18 cellular contexts compared by ENCODE assay signal in the genomic region with DNA sequence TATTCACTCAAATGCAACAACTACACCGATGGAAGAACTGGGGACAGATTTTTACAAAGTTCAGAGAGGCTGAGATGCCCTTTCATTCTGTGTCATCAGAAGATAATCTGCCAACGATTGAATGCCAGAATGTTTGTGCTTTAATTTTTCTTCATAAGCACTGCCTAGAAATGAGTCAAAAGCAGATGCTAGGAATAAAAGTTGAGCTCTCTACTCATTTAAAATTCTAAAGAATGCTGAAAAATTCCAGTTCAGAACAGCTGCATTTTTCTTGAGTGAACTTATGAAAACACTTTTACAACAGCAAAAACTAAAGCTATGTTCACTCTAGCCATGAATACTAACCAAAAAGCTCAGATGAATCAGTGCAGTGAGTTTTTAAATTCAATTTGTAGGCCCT. TPM values are rescaled to one million over a fixed set of nuclear protein-coding genes. Genes with fewer than 3 reads are reported as not detected.
A peak's percentile ranks its signal among the peaks of the same experiment; 100 is the strongest.
DNase-seq lines count a peak whose midpoint lies in the region; ATAC-seq and TF ChIP-seq lines count a peak whose summit lies in the region.
"Had no signal": no experiment of that assay in that cellular context is flagged by ENCODE, and none has a peak within 500 bp of the region (broad histone marks: within the 10 kb centered on the region; RNA-seq: fewer than 3 reads in every experiment).

No MANE protein-coding gene starts in this region.

- H3K27me3 Mint-ChIP-seq in activated CD8-positive, alpha-beta T cell treated with anti-CD3 and anti-CD28 coated beads for 36 hours, result no peaks in the 10 kb centered on the region
- no peaks in the 10 kb centered on the region for H3K27me3 Mint-ChIP-seq in neural progenitor cell (ENCODE audit: insufficient read depth, low read depth)
- H3K27me3 Mint-ChIP-seq: IgD-negative memory B cell had no signal

- H3K9me3 Mint-ChIP-seq in activated CD8-positive, alpha-beta T cell treated with anti-CD3 and anti-CD28 coated beads for 36 hours, result no peaks in the 10 kb centered on the region
- no peaks in the 10 kb centered on the region for H3K9me3 Mint-ChIP-seq in neural progenitor cell
- H3K9me3 Mint-ChIP-seq: IgD-negative memory B cell had no signal

- H3K79me2 ChIP-seq in fibroblast of lung (ENCODE audit: control insufficient read depth, insufficient read depth, low read length), result no peaks in the 10 kb centered on the region
- H3K79me2 ChIP-seq in neural progenitor cell (ENCODE audit: low read depth), result no peaks in the 10 kb centered on the region

- H3K4me3 Mint-ChIP-seq in activated CD8-positive, alpha-beta T cell treated with anti-CD3 and anti-CD28 coated beads for 36 hours, result no peak overlapping the region
- H3K4me3 Mint-ChIP-seq in neural progenitor cell, result no peak overlapping the region
- H3K4me3 Mint-ChIP-seq: IgD-negative memory B cell had no signal

- no peak for DNase-seq in left ventricle myocardium inferior
- DNase-seq in Right ventricle myocardium inferior (ENCODE audit: missing footprints), result no peak
- DNase-seq in activated CD8-positive, alpha-beta T cell treated with anti-CD3 and anti-CD28 coated beads for 36 hours, result no peak
- peak; percentile 31 to 63 for DNase-seq in fibroblast of lung (ENCODE audit: low read depth in 2 of 2)
- DNase-seq in thoracic aorta (ENCODE audit: low spot score), result no peak
- DNase-seq in NCI-H82 treated with DMSO at 0.1 percent for 48 hours (lab: John Stamatoyannopoulos, UW; ENCODE audit: unreplicated experiment), result no peak
- DNase-seq in mucosa of gallbladder (ENCODE audit: low spot score), result no peak
- DNase-seq in neural progenitor cell (ENCODE audit: low spot score), result no peak
- DNase-seq: activated CD4-positive, alpha-beta T cell treated with anti-CD3 and anti-CD28 coated beads, Interleukin-2, amount 50 U/mL, for 48 hours; BE2C; DND-41; midbrain; NCI-H1105 treated with DMSO at 0.1 percent for 48 hours; NCI-H510A; PC-9; stimulated activated CD4-positive, alpha-beta T cell treated with anti-CD3 and anti-CD28 coated beads, Interleukin-2, amount 100 ng/mL, for 24 hours had no signal

- H3K27ac ChIP-seq in left ventricle myocardium inferior (replicated peaks), result peak overlapping the region; percentile 18
- peak overlapping the region; percentile 37 for H3K27ac ChIP-seq in fibroblast of lung (ENCODE audit: insufficient read depth, low read length)
- peak overlapping the region; percentile 27 to 47 for H3K27ac ChIP-seq in thoracic aorta
- H3K27ac ChIP-seq in neural progenitor cell, result no peak overlapping the region
- H3K27ac ChIP-seq: PC-9, vagina had no signal

- peaks cover 23% of the 10 kb centered on the region for H3K4me1 Mint-ChIP-seq in activated CD8-positive, alpha-beta T cell treated with anti-CD3 and anti-CD28 coated beads for 36 hours (ENCODE audit: low read depth)
- H3K4me1 Mint-ChIP-seq in neural progenitor cell, result no peaks in the 10 kb centered on the region

- no peaks in the 10 kb centered on the region for H3K27me3 ChIP-seq in left ventricle myocardium inferior (ENCODE audit: low read depth)
- no peaks in the 10 kb centered on the region for H3K27me3 ChIP-seq in fibroblast of lung (ENCODE audit: control insufficient read depth, insufficient read depth, low read length)
- H3K27me3 ChIP-seq in thoracic aorta (replicated peaks; ENCODE audit: insufficient read depth), result no peaks in the 10 kb centered on the region
- peaks cover 12% of the 10 kb centered on the region for H3K27me3 ChIP-seq in neural progenitor cell
- H3K27me3 ChIP-seq: BE2C, vagina had no signal

- H4K20me1 ChIP-seq in fibroblast of lung (ENCODE audit: control insufficient read depth, extremely low read depth, insufficient read depth, low read length) (no peaks in the 10 kb centered on the region), neural progenitor cell (ENCODE audit: low read depth) (no peaks in the 10 kb centered on the region)

- H3K36me3 ChIP-seq in left ventricle myocardium inferior (peaks cover 38% of the 10 kb centered on the region), fibroblast of lung (ENCODE audit: control insufficient read depth, insufficient read depth, low read length) (peaks cover 2% of the 10 kb centered on the region), thoracic aorta (no peaks in the 10 kb centered on the region), neural progenitor cell (no peaks in the 10 kb centered on the region)

- peak overlapping the region; percentile 49 for H3K4me2 ChIP-seq in fibroblast of lung (ENCODE audit: extremely low read depth, insufficient read depth, low read length)
- H3K4me2 ChIP-seq in neural progenitor cell, result no peak overlapping the region
- H3K4me2 ChIP-seq: PC-9 had no signal

- H3K9me3 ChIP-seq in left ventricle myocardium inferior (replicated peaks) (no peaks in the 10 kb centered on the region), fibroblast of lung (ENCODE audit: control insufficient read depth, insufficient read depth, low read depth, low read length) (no peaks in the 10 kb centered on the region), thoracic aorta (no peaks in the 10 kb centered on the region), neural progenitor cell (ENCODE audit: low read depth) (no peaks in the 10 kb centered on the region)
- H3K9me3 ChIP-seq: BE2C, vagina had no signal

- TF ChIP-seq CTCF in left ventricle myocardium inferior (IDR thresholded peaks at IDR 0.05; ENCODE audit: borderline replicate concordance) (no peak), fibroblast of lung (conservative IDR thresholded peaks at IDR 0.05 in 1 of 2, IDR thresholded peaks at IDR 0.05 in 1 of 2; ENCODE audit: low read depth in 1 of 2, low read length in 2 of 2) (no peak), thoracic aorta (IDR thresholded peaks at IDR 0.05) (no peak), neural progenitor cell (IDR thresholded peaks at IDR 0.05) (no peak)
- no peak for TF ChIP-seq CTCF in activated CD8-positive, alpha-beta T cell treated with anti-CD3 and anti-CD28 coated beads for 36 hours (IDR thresholded peaks at IDR 0.05)

- H3K27ac Mint-ChIP-seq in activated CD8-positive, alpha-beta T cell treated with anti-CD3 and anti-CD28 coated beads for 36 hours, result peak overlapping the region; percentile 69
- H3K27ac Mint-ChIP-seq in neural progenitor cell, result no peak overlapping the region
- H3K27ac Mint-ChIP-seq: IgD-negative memory B cell had no signal

- H3F3A ChIP-seq in neural progenitor cell (ENCODE audit: low read depth), result peaks cover 15% of the 10 kb centered on the region

- POLR2A ChIA-PET in activated CD8-positive, alpha-beta T cell treated with anti-CD3 and anti-CD28 coated beads for 36 hours (lab: Charles Lee), result interaction anchor here (1.6 kb wide), 1 partner anchor 20 kb away, joined by 5 read pairs; no protein-coding TSS in a partner anchor

- intact Hi-C loops in left ventricle myocardium inferior (cut with micrococcal nuclease), result no loop called here
- intact Hi-C loops in Right ventricle myocardium inferior (cut with DNase I), result no loop called here
- intact Hi-C loops in activated CD8-positive, alpha-beta T cell treated with anti-CD3 and anti-CD28 coated beads for 36 hours (cut with micrococcal nuclease), result no loop called here

- ATAC-seq in Right ventricle myocardium inferior (no peak), thoracic aorta (ENCODE audit: insufficient number of reproducible peaks, low FRiP score, low read depth) (no peak)
- ATAC-seq in activated CD8-positive, alpha-beta T cell treated with anti-CD3 and anti-CD28 coated beads for 36 hours, result no peak

- CTCF ChIA-PET in activated CD8-positive, alpha-beta T cell treated with anti-CD3 and anti-CD28 coated beads for 36 hours (lab: Charles Lee), result interaction anchor here (1.2 to 4.4 kb wide), 4 partner anchors 8 to 22 kb away, joined by 5 to 14 read pairs (median 9); a partner anchor contains a TSS

- H3K4me1 ChIP-seq in left ventricle myocardium inferior, result peaks cover 45% of the 10 kb centered on the region
- H3K4me1 ChIP-seq in fibroblast of lung (ENCODE audit: control insufficient read depth, extremely low read depth, insufficient read depth, low read length), result peaks cover 17% of the 10 kb centered on the region
- peaks cover 0 to 21% of the 10 kb centered on the region in 2 donors for H3K4me1 ChIP-seq in thoracic aorta (ENCODE audit: control insufficient read depth in 1 of 2, low read depth in 2 of 2)
- H3K4me1 ChIP-seq in neural progenitor cell, result peaks cover 20% of the 10 kb centered on the region
- H3K4me1 ChIP-seq: vagina had no signal

- H3K36me3 Mint-ChIP-seq in activated CD8-positive, alpha-beta T cell treated with anti-CD3 and anti-CD28 coated beads for 36 hours (ENCODE audit: low read depth), result peaks cover 44% of the 10 kb centered on the region
- peaks cover 8% of the 10 kb centered on the region for H3K36me3 Mint-ChIP-seq in neural progenitor cell
- H3K36me3 Mint-ChIP-seq: IgD-negative memory B cell had no signal

- H3K9ac ChIP-seq in fibroblast of lung (ENCODE audit: insufficient read depth, low read length), result no peak overlapping the region
- no peak overlapping the region for H3K9ac ChIP-seq in neural progenitor cell

- H3K4me3 ChIP-seq in left ventricle myocardium inferior (no peak overlapping the region), fibroblast of lung (replicated peaks in 1 of 4; ENCODE audit: control extremely low read depth in 1 of 4, insufficient read depth in 1 of 4, low read depth in 3 of 4, low read length in 4 of 4) (no peak overlapping the region), thoracic aorta (peak overlapping the region; percentile 29), neural progenitor cell (no peak overlapping the region)
- H3K4me3 ChIP-seq: PC-9, vagina had no signal

- H2AFZ ChIP-seq in fibroblast of lung (ENCODE audit: low read length) (no peak overlapping the region), neural progenitor cell (replicated peaks) (no peak overlapping the region)
- H2AFZ ChIP-seq: PC-9 had no signal

RNA-seq across cellular contexts. Expression of a gene that starts 22.3 kb away (rescaled TPM):
- total RNA-seq in left ventricle myocardium inferior, result 13.6 TPM
- total RNA-seq in Right ventricle myocardium inferior, result 14.3 TPM
- total RNA-seq in activated CD8-positive, alpha-beta T cell treated with anti-CD3 and anti-CD28 coated beads for 36 hours, result 10 to 100 TPM; 27.9 to 30.3 TPM
- 13.6 and 20.3 TPM in 2 replicates for total RNA-seq in fibroblast of lung
- polyA plus RNA-seq in fibroblast of lung, result 21.8 and 22.0 TPM in 2 replicates
- polyA plus RNA-seq in fibroblast of lung (2012), result 19.6 and 21.3 TPM in 2 replicates
- 0.31 and 3.0 TPM in 2 replicates for polyA minus RNA-seq in fibroblast of lung (ENCODE audit: low replicate concordance)
- 10 to 100 TPM; 18.1 to 29.5 TPM for total RNA-seq in thoracic aorta
- total RNA-seq in mucosa of gallbladder, result 19.5 TPM
- 47.5 and 69.9 TPM in 2 replicates for total RNA-seq in neural progenitor cell (ENCODE audit: low replicate concordance)

Comparison
In these comparisons a context has a peak if more than half of its experiments do, and no peak if none do; other contexts are left out.
1. DNase-seq: peak in fibroblast of lung (2 of 2); none in left ventricle myocardium inferior (single experiment), Right ventricle myocardium inferior (single experiment), activated CD8-positive, alpha-beta T cell treated with anti-CD3 and anti-CD28 coated beads for 36 hours (single experiment), thoracic aorta (single experiment), NCI-H82 treated with DMSO at 0.1 percent for 48 hours (single experiment), mucosa of gallbladder (single experiment) and neural progenitor cell (single experiment).